Comparison of ENCODE assay signal across 1 cellular context in genomic region chr3:139113231-139113749, GRCh38.
TF ChIP-seq lines count a peak whose summit lies in the region.

No MANE protein-coding gene starts in this region.

TF ChIP-seq in H1, 55 proteins besides CTCF, POLR2A, EP300 and RAD21:
- TF ChIP-seq TEAD4 (IDR thresholded peaks at IDR 0.05; ENCODE audit: low read depth, low read length) (no peak), ZNF274 (IDR thresholded peaks at IDR 0.05; ENCODE audit: borderline replicate concordance, extremely low read depth, low read length) (no peak), RNF2 (IDR thresholded peaks at IDR 0.05; ENCODE audit: borderline replicate concordance, low read depth, low read length, missing control alignments, poor library complexity, severe bottlenecking) (no peak), KDM4A (IDR thresholded peaks at IDR 0.05; ENCODE audit: low read depth, low read length, severe bottlenecking) (no peak), SIRT6 (IDR thresholded peaks at IDR 0.05; ENCODE audit: low read length) (no peak), ASH2L (IDR thresholded peaks at IDR 0.05; ENCODE audit: low read length) (no peak), MAFK (IDR thresholded peaks at IDR 0.05; ENCODE audit: low read depth, low read length) (no peak), CHD7 (IDR thresholded peaks at IDR 0.05; ENCODE audit: insufficient replicate concordance, low read length) (no peak), SIN3A (conservative IDR thresholded peaks at IDR 0.05 in 1 of 2, IDR thresholded peaks at IDR 0.05 in 1 of 2; ENCODE audit: low read depth in 1 of 2, low read length in 2 of 2) (no peak), SRF (IDR thresholded peaks at IDR 0.05; ENCODE audit: low read depth, low read length) (no peak), BCL11A (IDR thresholded peaks at IDR 0.05; ENCODE audit: low read depth in 2 of 2, low read length in 2 of 2) (no peak), SP2 (IDR thresholded peaks at IDR 0.05; ENCODE audit: low read length) (no peak)
